ENCODE assay signal across 20 cellular contexts in the genomic region with DNA sequence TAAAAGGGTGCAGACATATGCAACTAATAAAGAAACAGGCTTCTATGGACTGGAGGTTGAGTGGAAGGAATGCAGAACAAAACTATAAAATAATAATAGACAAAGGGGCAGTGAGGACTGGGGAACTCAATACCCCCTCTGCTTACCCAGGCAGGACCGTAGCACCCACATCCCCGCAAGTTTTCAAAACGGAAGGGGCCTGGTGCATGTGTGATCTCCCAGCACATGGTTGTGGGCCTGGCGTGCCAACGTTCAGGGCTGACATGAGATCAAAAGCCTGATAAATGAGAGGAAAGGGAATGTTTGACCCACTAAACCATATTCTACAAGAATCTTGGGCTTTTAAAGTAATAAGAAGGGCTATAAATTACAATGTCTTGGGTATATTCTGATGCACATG.
"Had no signal": no experiment of that assay in that cellular context is flagged by ENCODE, and none has a peak within 500 bp of the region (broad histone marks: within the 10 kb centered on the region; RNA-seq: fewer than 3 reads in every experiment).

No MANE protein-coding gene starts in this region.

- H3K36me3 ChIP-seq: neutrophil, right atrium auricular region, sigmoid colon, tibial nerve had no signal

- ATAC-seq: left colon; left ventricle myocardium superior; naive thymus-derived CD8-positive, alpha-beta T cell; stimulated activated memory B cell treated with anti-CD40 and anti-IgM and Interleukin-4, amounts not matched to agents 10 μg/mL and 1 μg/mL and 100 μg/mL, for 72 hours had no signal

- H3K9me3 Mint-ChIP-seq: central memory CD8-positive, alpha-beta T cell had no signal

- H3K4me3 Mint-ChIP-seq: central memory CD8-positive, alpha-beta T cell; naive thymus-derived CD8-positive, alpha-beta T cell; stimulated activated memory B cell treated with anti-CD40 and anti-IgM and Interleukin-4, amounts not matched to agents 10 μg/mL and 1 μg/mL and 100 μg/mL, for 72 hours; stimulated activated naive CD8-positive, alpha-beta T cell treated with anti-CD3 and anti-CD28 coated beads, Interleukin-15, Interleukin-2, amounts not matched to agents 100 ng/mL and 50 ng/mL, for 24 hours had no signal

- H3K4me3 ChIP-seq: dorsolateral prefrontal cortex, lung, right atrium auricular region, sigmoid colon, tibial nerve had no signal

- H3K36me3 Mint-ChIP-seq: naive thymus-derived CD8-positive, alpha-beta T cell; stimulated activated memory B cell treated with anti-CD40 and anti-IgM and Interleukin-4, amounts not matched to agents 10 μg/mL and 1 μg/mL and 100 μg/mL, for 72 hours had no signal

- H3K9me3 ChIP-seq: neutrophil, right atrium auricular region, sigmoid colon, tibial nerve had no signal

- H3K27ac ChIP-seq: dorsolateral prefrontal cortex, neutrophil, right atrium auricular region, sigmoid colon, tibial nerve had no signal

- H3K4me1 Mint-ChIP-seq: central memory CD8-positive, alpha-beta T cell; stimulated activated memory B cell treated with anti-CD40 and anti-IgM and Interleukin-4, amounts not matched to agents 10 μg/mL and 1 μg/mL and 100 μg/mL, for 72 hours had no signal

- H3K27ac Mint-ChIP-seq: naive thymus-derived CD8-positive, alpha-beta T cell; stimulated activated memory B cell treated with anti-CD40 and anti-IgM and Interleukin-4, amounts not matched to agents 10 μg/mL and 1 μg/mL and 100 μg/mL, for 72 hours; stimulated activated naive CD8-positive, alpha-beta T cell treated with anti-CD3 and anti-CD28 coated beads, Interleukin-15, Interleukin-2, amounts not matched to agents 100 ng/mL and 50 ng/mL, for 24 hours had no signal

- H3K27me3 Mint-ChIP-seq: stimulated activated memory B cell treated with anti-CD40 and anti-IgM and Interleukin-4, amounts not matched to agents 10 μg/mL and 1 μg/mL and 100 μg/mL, for 72 hours had no signal

- H3K27me3 ChIP-seq: right atrium auricular region, tibial nerve had no signal

- DNase-seq: cortex of kidney; dorsolateral prefrontal cortex; effector CD8-positive, alpha-beta T cell; head of caudate nucleus; hippocampal formation; left colon; left ventricle myocardium superior; mesendoderm; naive thymus-derived CD8-positive, alpha-beta T cell; sigmoid colon; small intestine; stimulated activated CD4-positive, alpha-beta T cell treated with anti-CD3 and anti-CD28 coated beads, Interleukin-12 subunit alpha, Interleukin-12 subunit beta, amount 100 ng/mL, for 4 hours; stimulated activated CD8-positive, alpha-beta memory T cell treated with anti-CD3 and anti-CD28 coated beads, Interleukin-4, amount 100 ng/mL, for 48 hours had no signal

- H3K4me1 ChIP-seq: right atrium auricular region, sigmoid colon, tibial nerve had no signal
